ENCODE assay signal across 8 cellular contexts in genomic region chr16:11497851-11498289, GRCh38.
A peak's percentile ranks its signal among the peaks of the same experiment; 100 is the strongest.
DNase-seq lines count a peak whose midpoint lies in the region; ATAC-seq, FAIRE-seq and TF ChIP-seq lines count a peak whose summit lies in the region.

No MANE protein-coding gene starts in this region.

- intact Hi-C loops in activated T-helper 2 cell treated with anti-CD3 and anti-CD28 coated beads, Interferon-gamma antibody, Interleukin-2, Interleukin-4, amounts not matched to agents 10 μg/mL and 5 μg/mL and 100 μg/mL, durations not matched to agents 14 hours and 24 hours and 36 hours (cut with micrococcal nuclease) = no loop called here

- peaks cover 0 to 3% of the 10 kb centered on the region in 2 donors for H3K36me3 Mint-ChIP-seq in naive B cell
- no peaks in the 10 kb centered on the region for H3K36me3 Mint-ChIP-seq in activated T-helper 2 cell treated with anti-CD3 and anti-CD28 coated beads, Interferon-gamma antibody, Interleukin-2, Interleukin-4, amounts not matched to agents 10 μg/mL and 5 μg/mL and 100 μg/mL, durations not matched to agents 14 hours and 24 hours and 36 hours (ENCODE audit: low read depth)

- no peak overlapping the region for H3K4me3 Mint-ChIP-seq in naive B cell
- no peak overlapping the region for H3K4me3 Mint-ChIP-seq in activated T-helper 2 cell treated with anti-CD3 and anti-CD28 coated beads, Interferon-gamma antibody, Interleukin-2, Interleukin-4, amounts not matched to agents 10 μg/mL and 5 μg/mL and 100 μg/mL, durations not matched to agents 14 hours and 24 hours and 36 hours (ENCODE audit: low read depth)

- FAIRE-seq in bronchial epithelial cell (lab: Jason Lieb, UNC) = no peak

- TF ChIP-seq CTCF in AG10803 (conservative IDR thresholded peaks at IDR 0.05; ENCODE audit: low read length) = no peak
- no peak for TF ChIP-seq CTCF in bronchial epithelial cell (IDR thresholded peaks at IDR 0.05; ENCODE audit: insufficient read depth, low read length, severe bottlenecking)

- H3K4me1 Mint-ChIP-seq in naive B cell = peaks cover 24 to 35% (median 32%) of the 10 kb centered on the region in 3 donors
- H3K4me1 Mint-ChIP-seq in activated T-helper 2 cell treated with anti-CD3 and anti-CD28 coated beads, Interferon-gamma antibody, Interleukin-2, Interleukin-4, amounts not matched to agents 10 μg/mL and 5 μg/mL and 100 μg/mL, durations not matched to agents 14 hours and 24 hours and 36 hours (ENCODE audit: low read depth) = peaks cover 16% of the 10 kb centered on the region

- H3K9me3 Mint-ChIP-seq in naive B cell = peaks cover 0 to 2% (median under 1%) of the 10 kb centered on the region in 7 donors
- H3K9me3 Mint-ChIP-seq in activated T-helper 2 cell treated with anti-CD3 and anti-CD28 coated beads, Interferon-gamma antibody, Interleukin-2, Interleukin-4, amounts not matched to agents 10 μg/mL and 5 μg/mL and 100 μg/mL, durations not matched to agents 14 hours and 24 hours and 36 hours = no peaks in the 10 kb centered on the region

- peak; percentile 4 for DNase-seq in AG10803 (ENCODE audit: low read depth)
- peak; percentile 70 for DNase-seq in KG1 (lab: John Stamatoyannopoulos, UW)
- DNase-seq in bronchial epithelial cell (ENCODE audit: low read depth) = peak; percentile 64
- DNase-seq in naive B cell = no peak
- DNase-seq in activated T-helper 2 cell treated with anti-CD3 and anti-CD28 coated beads, Interferon-gamma antibody, Interleukin-2, Interleukin-4, amounts not matched to agents 10 μg/mL and 5 μg/mL and 100 μg/mL, durations not matched to agents 14 hours and 24 hours and 36 hours (ENCODE audit: low spot score) = no peak
- DNase-seq in NCI-H748 treated with DMSO at 0.1 percent for 48 hours (lab: John Stamatoyannopoulos, UW) = no peak

- no peaks in the 10 kb centered on the region for H3K27me3 ChIP-seq in bronchial epithelial cell (ENCODE audit: control insufficient read depth, insufficient read depth, low read length)

- H3K27ac Mint-ChIP-seq in naive B cell = peak overlapping the region in 4 of 6 donors; percentile 20 to 78 (median 64)
- no peak overlapping the region for H3K27ac Mint-ChIP-seq in activated T-helper 2 cell treated with anti-CD3 and anti-CD28 coated beads, Interferon-gamma antibody, Interleukin-2, Interleukin-4, amounts not matched to agents 10 μg/mL and 5 μg/mL and 100 μg/mL, durations not matched to agents 14 hours and 24 hours and 36 hours

- ATAC-seq in naive B cell (ENCODE audit: low read depth in 2 of 2) (no peak), HG03097 (IDR thresholded peaks at IDR 0.05; ENCODE audit: low FRiP score, unreplicated experiment) (no peak), HG03135 (IDR thresholded peaks at IDR 0.05; ENCODE audit: unreplicated experiment) (no peak)

- H3K4me3 ChIP-seq in AG10803 (ENCODE audit: low read length) (no peak overlapping the region), bronchial epithelial cell (ENCODE audit: low read depth, low read length) (no peak overlapping the region)

- H3K27me3 Mint-ChIP-seq in naive B cell = no peaks in the 10 kb centered on the region
- no peaks in the 10 kb centered on the region for H3K27me3 Mint-ChIP-seq in activated T-helper 2 cell treated with anti-CD3 and anti-CD28 coated beads, Interferon-gamma antibody, Interleukin-2, Interleukin-4, amounts not matched to agents 10 μg/mL and 5 μg/mL and 100 μg/mL, durations not matched to agents 14 hours and 24 hours and 36 hours (ENCODE audit: low read depth)

- no peaks in the 10 kb centered on the region for H3K36me3 ChIP-seq in bronchial epithelial cell (ENCODE audit: control insufficient read depth, insufficient read depth, low read length)

Comparison
In these comparisons a context has a peak if more than half of its experiments do, and no peak if none do; other contexts are left out.
1. DNase-seq: peak in AG10803 (single experiment), KG1 (single experiment) and bronchial epithelial cell (single experiment); none in naive B cell (single experiment), activated T-helper 2 cell treated with anti-CD3 and anti-CD28 coated beads, Interferon-gamma antibody, Interleukin-2, Interleukin-4, amounts not matched to agents 10 μg/mL and 5 μg/mL and 100 μg/mL, durations not matched to agents 14 hours and 24 hours and 36 hours (single experiment) and NCI-H748 treated with DMSO at 0.1 percent for 48 hours (single experiment).